In the genomic region with DNA sequence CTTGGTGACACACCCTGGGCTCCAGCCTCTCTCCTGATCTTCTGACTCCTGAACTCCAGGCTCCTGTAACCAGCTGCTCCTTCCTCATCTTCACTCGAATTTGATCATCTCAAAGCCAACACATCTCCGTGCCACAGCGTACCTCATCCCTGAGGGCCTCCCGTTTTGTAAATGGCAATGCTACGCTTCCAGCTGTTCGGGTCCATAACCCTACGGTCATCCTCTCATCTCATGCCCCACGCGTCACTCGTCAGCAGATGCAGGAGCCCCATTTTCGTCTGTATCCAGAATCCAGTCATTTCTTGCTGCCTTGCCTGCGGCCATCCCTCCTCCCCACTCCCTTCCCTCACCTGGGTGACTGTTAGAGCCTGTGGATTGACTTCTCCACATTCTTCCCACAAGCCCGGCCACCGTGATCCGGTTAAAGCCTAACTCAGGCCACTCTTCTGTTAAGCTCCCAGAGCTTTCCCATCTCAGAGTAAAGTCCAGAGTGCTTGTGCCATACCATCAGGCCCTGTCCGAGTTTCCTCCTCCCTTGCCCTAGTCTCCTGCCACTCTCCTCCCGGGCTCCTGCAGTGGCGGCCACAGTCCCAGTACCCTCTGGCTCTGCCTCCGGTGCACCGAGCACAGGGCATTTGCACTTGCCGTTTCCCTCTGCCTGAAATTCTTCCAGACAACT, we compare ENCODE assay signal across 1 cellular context.
TF ChIP-seq lines count a peak whose summit lies in the region.

No MANE protein-coding gene starts in this region.

TF ChIP-seq in H1, 55 proteins besides CTCF, POLR2A, EP300 and RAD21:
- no peak for TF ChIP-seq ASH2L (IDR thresholded peaks at IDR 0.05; ENCODE audit: low read length)
- no peak for TF ChIP-seq SIN3A (conservative IDR thresholded peaks at IDR 0.05 in 1 of 2, IDR thresholded peaks at IDR 0.05 in 1 of 2; ENCODE audit: low read depth in 1 of 2, low read length in 2 of 2)
- TF ChIP-seq RFX5 (IDR thresholded peaks at IDR 0.05; ENCODE audit: borderline replicate concordance, low read depth, low read length) = no peak
- TF ChIP-seq GTF2F1 (IDR thresholded peaks at IDR 0.05; ENCODE audit: borderline replicate concordance, low read depth, low read length) = no peak
- no peak for TF ChIP-seq NRF1 (IDR thresholded peaks at IDR 0.05; ENCODE audit: low read depth, low read length)
- no peak for TF ChIP-seq EGR1 (IDR thresholded peaks at IDR 0.05; ENCODE audit: borderline replicate concordance, low read depth, low read length)
- TF ChIP-seq TAF7 (optimal IDR thresholded peaks at IDR 0.05; ENCODE audit: borderline replicate concordance, low read depth, low read length) = no peak
- TF ChIP-seq CTBP2 (IDR thresholded peaks at IDR 0.05; ENCODE audit: borderline replicate concordance, insufficient read depth, insufficient read length, low read length) = no peak
- TF ChIP-seq BRCA1 (IDR thresholded peaks at IDR 0.05; ENCODE audit: low read depth, low read length) = no peak
- no peak for TF ChIP-seq KDM4A (IDR thresholded peaks at IDR 0.05; ENCODE audit: low read depth, low read length, severe bottlenecking)
- no peak for TF ChIP-seq FOSL1 (IDR thresholded peaks at IDR 0.05; ENCODE audit: insufficient read depth, low read depth, low read length)
- TF ChIP-seq SP4 (IDR thresholded peaks at IDR 0.05; ENCODE audit: low read length) = no peak
- TF ChIP-seq KDM5A (IDR thresholded peaks at IDR 0.05; ENCODE audit: low read length) = no peak
- TF ChIP-seq TEAD4 (IDR thresholded peaks at IDR 0.05; ENCODE audit: low read depth, low read length) = no peak
- TF ChIP-seq, protein P1, sequence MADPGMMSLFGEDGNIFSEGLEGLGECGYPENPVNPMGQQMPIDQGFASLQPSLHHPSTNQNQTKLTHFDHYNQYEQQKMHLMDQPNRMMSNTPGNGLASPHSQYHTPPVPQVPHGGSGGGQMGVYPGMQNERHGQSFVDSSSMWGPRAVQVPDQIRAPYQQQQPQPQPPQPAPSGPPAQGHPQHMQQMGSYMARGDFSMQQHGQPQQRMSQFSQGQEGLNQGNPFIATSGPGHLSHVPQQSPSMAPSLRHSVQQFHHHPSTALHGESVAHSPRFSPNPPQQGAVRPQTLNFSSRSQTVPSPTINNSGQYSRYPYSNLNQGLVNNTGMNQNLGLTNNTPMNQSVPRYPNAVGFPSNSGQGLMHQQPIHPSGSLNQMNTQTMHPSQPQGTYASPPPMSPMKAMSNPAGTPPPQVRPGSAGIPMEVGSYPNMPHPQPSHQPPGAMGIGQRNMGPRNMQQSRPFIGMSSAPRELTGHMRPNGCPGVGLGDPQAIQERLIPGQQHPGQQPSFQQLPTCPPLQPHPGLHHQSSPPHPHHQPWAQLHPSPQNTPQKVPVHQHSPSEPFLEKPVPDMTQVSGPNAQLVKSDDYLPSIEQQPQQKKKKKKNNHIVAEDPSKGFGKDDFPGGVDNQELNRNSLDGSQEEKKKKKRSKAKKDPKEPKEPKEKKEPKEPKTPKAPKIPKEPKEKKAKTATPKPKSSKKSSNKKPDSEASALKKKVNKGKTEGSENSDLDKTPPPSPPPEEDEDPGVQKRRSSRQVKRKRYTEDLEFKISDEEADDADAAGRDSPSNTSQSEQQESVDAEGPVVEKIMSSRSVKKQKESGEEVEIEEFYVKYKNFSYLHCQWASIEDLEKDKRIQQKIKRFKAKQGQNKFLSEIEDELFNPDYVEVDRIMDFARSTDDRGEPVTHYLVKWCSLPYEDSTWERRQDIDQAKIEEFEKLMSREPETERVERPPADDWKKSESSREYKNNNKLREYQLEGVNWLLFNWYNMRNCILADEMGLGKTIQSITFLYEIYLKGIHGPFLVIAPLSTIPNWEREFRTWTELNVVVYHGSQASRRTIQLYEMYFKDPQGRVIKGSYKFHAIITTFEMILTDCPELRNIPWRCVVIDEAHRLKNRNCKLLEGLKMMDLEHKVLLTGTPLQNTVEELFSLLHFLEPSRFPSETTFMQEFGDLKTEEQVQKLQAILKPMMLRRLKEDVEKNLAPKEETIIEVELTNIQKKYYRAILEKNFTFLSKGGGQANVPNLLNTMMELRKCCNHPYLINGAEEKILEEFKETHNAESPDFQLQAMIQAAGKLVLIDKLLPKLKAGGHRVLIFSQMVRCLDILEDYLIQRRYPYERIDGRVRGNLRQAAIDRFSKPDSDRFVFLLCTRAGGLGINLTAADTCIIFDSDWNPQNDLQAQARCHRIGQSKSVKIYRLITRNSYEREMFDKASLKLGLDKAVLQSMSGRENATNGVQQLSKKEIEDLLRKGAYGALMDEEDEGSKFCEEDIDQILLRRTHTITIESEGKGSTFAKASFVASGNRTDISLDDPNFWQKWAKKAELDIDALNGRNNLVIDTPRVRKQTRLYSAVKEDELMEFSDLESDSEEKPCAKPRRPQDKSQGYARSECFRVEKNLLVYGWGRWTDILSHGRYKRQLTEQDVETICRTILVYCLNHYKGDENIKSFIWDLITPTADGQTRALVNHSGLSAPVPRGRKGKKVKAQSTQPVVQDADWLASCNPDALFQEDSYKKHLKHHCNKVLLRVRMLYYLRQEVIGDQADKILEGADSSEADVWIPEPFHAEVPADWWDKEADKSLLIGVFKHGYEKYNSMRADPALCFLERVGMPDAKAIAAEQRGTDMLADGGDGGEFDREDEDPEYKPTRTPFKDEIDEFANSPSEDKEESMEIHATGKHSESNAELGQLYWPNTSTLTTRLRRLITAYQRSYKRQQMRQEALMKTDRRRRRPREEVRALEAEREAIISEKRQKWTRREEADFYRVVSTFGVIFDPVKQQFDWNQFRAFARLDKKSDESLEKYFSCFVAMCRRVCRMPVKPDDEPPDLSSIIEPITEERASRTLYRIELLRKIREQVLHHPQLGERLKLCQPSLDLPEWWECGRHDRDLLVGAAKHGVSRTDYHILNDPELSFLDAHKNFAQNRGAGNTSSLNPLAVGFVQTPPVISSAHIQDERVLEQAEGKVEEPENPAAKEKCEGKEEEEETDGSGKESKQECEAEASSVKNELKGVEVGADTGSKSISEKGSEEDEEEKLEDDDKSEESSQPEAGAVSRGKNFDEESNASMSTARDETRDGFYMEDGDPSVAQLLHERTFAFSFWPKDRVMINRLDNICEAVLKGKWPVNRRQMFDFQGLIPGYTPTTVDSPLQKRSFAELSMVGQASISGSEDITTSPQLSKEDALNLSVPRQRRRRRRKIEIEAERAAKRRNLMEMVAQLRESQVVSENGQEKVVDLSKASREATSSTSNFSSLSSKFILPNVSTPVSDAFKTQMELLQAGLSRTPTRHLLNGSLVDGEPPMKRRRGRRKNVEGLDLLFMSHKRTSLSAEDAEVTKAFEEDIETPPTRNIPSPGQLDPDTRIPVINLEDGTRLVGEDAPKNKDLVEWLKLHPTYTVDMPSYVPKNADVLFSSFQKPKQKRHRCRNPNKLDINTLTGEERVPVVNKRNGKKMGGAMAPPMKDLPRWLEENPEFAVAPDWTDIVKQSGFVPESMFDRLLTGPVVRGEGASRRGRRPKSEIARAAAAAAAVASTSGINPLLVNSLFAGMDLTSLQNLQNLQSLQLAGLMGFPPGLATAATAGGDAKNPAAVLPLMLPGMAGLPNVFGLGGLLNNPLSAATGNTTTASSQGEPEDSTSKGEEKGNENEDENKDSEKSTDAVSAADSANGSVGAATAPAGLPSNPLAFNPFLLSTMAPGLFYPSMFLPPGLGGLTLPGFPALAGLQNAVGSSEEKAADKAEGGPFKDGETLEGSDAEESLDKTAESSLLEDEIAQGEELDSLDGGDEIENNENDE (IDR thresholded peaks at IDR 0.05; ENCODE audit: insufficient replicate concordance, low read length) = no peak
- TF ChIP-seq NANOG (IDR thresholded peaks at IDR 0.05; ENCODE audit: insufficient read depth, low read depth, low read length, poor library complexity, severe bottlenecking) = no peak
